ENCODE assay signal across 17 cellular contexts in genomic region chr2:24791452-24791851, GRCh38. TPM values are rescaled to one million over a fixed set of nuclear protein-coding genes. Genes with fewer than 3 reads are reported as not detected.
DNase-seq lines count a peak whose midpoint lies in the region; ATAC-seq and TF ChIP-seq lines count a peak whose summit lies in the region.
"Had no signal": no experiment of that assay in that cellular context is flagged by ENCODE, and none has a peak within 500 bp of the region (broad histone marks: within the 10 kb centered on the region; RNA-seq: fewer than 3 reads in every experiment).

No MANE protein-coding gene starts in this region.

- no peak overlapping the region for H3K18ac ChIP-seq in neuronal stem cell (ENCODE audit: low read length)

- no peak for DNase-seq in activated naive CD4-positive, alpha-beta T cell treated with anti-CD3 and anti-CD28 coated beads, Interleukin-2, amount 10 ng/mL, durations not matched to agents 7 days and 5 days
- DNase-seq in Karpas-422 (no peak), neuronal stem cell (ENCODE audit: low spot score) (no peak), WTC11 (ENCODE audit: low spot score) (no peak), HUDEP-2 (lab: John Stamatoyannopoulos, UW; ENCODE audit: unreplicated experiment in 76 of 76) (no peak)
- DNase-seq: activated naive CD4-positive, alpha-beta T cell treated with anti-CD3 and anti-CD28 coated beads, Interleukin-2, amount 50 U/mL, for 16 hours; activated T-cell treated with anti-CD3 and anti-CD28 coated beads, Interleukin-2, amount 50 U/mL, for 48 hours; CD4-positive, CD25-positive, alpha-beta regulatory T cell; effector memory CD8-positive, alpha-beta T cell; mucosa of descending colon; NCI-H1436; NCI-H2171; NCI-H748 treated with DMSO at 0.1 percent for 48 hours; T-cell had no signal

- H3K14ac ChIP-seq in neuronal stem cell (ENCODE audit: low read length): no peak overlapping the region

- no peak overlapping the region for H3K4ac ChIP-seq in neuronal stem cell (ENCODE audit: low read length)

- no peaks in the 10 kb centered on the region for H4K20me1 ChIP-seq in Karpas-422 (ENCODE audit: insufficient read depth, low read depth, low read length)

- H4K8ac ChIP-seq in neuronal stem cell (ENCODE audit: low read depth, low read length): no peak overlapping the region

- no CpG with 5 or more reads among the region's 5 CpGs for WGBS in neuronal stem cell (ENCODE audit: extremely low coverage in 2 of 2, insufficient read length in 2 of 2, insufficient replicate concordance in 1 of 2), 2 donors

- H2AFZ ChIP-seq in Karpas-422 (ENCODE audit: low read length) (no peak overlapping the region), neuronal stem cell (ENCODE audit: low read length) (peak overlapping the region; percentile 4)

- no peaks in the 10 kb centered on the region for H3K9me3 Mint-ChIP-seq in activated naive CD4-positive, alpha-beta T cell treated with anti-CD3 and anti-CD28 coated beads, Interleukin-2, amount 50 U/mL, for 24 hours
- H3K9me3 Mint-ChIP-seq in activated naive CD4-positive, alpha-beta T cell treated with anti-CD3 and anti-CD28 coated beads, Interleukin-2, amount 10 ng/mL, durations not matched to agents 7 days and 5 days: no peaks in the 10 kb centered on the region
- H3K9me3 Mint-ChIP-seq in WTC11: no peaks in the 10 kb centered on the region
- H3K9me3 Mint-ChIP-seq: effector memory CD8-positive, alpha-beta T cell; T-cell had no signal

- H2BK120ac ChIP-seq in neuronal stem cell (ENCODE audit: low read depth, low read length): no peak overlapping the region

- no peak overlapping the region for H3K23ac ChIP-seq in neuronal stem cell (ENCODE audit: low read depth, low read length, poor library complexity)

- H3K36me3 ChIP-seq in Karpas-422 (ENCODE audit: insufficient read depth, low read length): peaks cover 8% of the 10 kb centered on the region; the same call in 1 of the 2 replicates
- H3K36me3 ChIP-seq in neuronal stem cell (replicated peaks in 1 of 2; ENCODE audit: control insufficient read depth in 2 of 2, insufficient read depth in 2 of 2, low read length in 2 of 2): peaks cover 4 to 29% of the 10 kb centered on the region in 2 donors

- H2BK12ac ChIP-seq in neuronal stem cell (ENCODE audit: low read length): no peak overlapping the region

- H3K27ac ChIP-seq in Karpas-422 (ENCODE audit: low read length) (no peak overlapping the region), VCaP (peak overlapping the region; percentile 99), neuronal stem cell (replicated peaks; ENCODE audit: low read length) (no peak overlapping the region)

- H3K4me3 ChIP-seq in Karpas-422 (ENCODE audit: low read length) (no peak overlapping the region; the same call in 1 of the 2 replicates), neuronal stem cell (ENCODE audit: low read length in 2 of 2) (no peak overlapping the region)
- H3K4me3 ChIP-seq: mucosa of descending colon had no signal

- H2BK5ac ChIP-seq in neuronal stem cell (ENCODE audit: low read length): no peak overlapping the region

- peak overlapping the region; percentile 72 for H3K4me2 ChIP-seq in Karpas-422 (ENCODE audit: low read depth, low read length, poor library complexity, severe bottlenecking)
- H3K4me2 ChIP-seq in neuronal stem cell (ENCODE audit: insufficient read depth, low read length, poor library complexity, severe bottlenecking): no peak overlapping the region

- peaks cover 48% of the 10 kb centered on the region for H3K4me1 ChIP-seq in Karpas-422 (ENCODE audit: low read length)
- H3K4me1 ChIP-seq in neuronal stem cell (ENCODE audit: control insufficient read depth in 2 of 2, insufficient read depth in 1 of 2, low read depth in 1 of 2, low read length in 2 of 2): peaks cover 3 to 6% of the 10 kb centered on the region in 2 donors

- H3K9me2 ChIP-seq in Karpas-422 (replicated peaks; ENCODE audit: insufficient read depth, low read length): no peaks in the 10 kb centered on the region

- POLR2A ChIA-PET in WTC11 (lab: Charles Lee): interaction anchor here (1.5 kb wide), 1 partner anchor 178 kb away, joined by 5 read pairs; no protein-coding TSS in a partner anchor

- H4K91ac ChIP-seq in neuronal stem cell (ENCODE audit: low read depth, low read length, poor library complexity): no peak overlapping the region

- H3K4me1 Mint-ChIP-seq in activated naive CD4-positive, alpha-beta T cell treated with anti-CD3 and anti-CD28 coated beads, Interleukin-2, amount 50 U/mL, for 24 hours: peaks cover 23% of the 10 kb centered on the region
- H3K4me1 Mint-ChIP-seq in activated naive CD4-positive, alpha-beta T cell treated with anti-CD3 and anti-CD28 coated beads, Interleukin-2, amount 10 ng/mL, durations not matched to agents 7 days and 5 days: peaks cover 32% of the 10 kb centered on the region
- peaks cover 41% of the 10 kb centered on the region for H3K4me1 Mint-ChIP-seq in WTC11

- H2AK5ac ChIP-seq in neuronal stem cell (ENCODE audit: low read depth, low read length): no peak overlapping the region

- H3K27me3 ChIP-seq in Karpas-422 (ENCODE audit: low read length) (no peaks in the 10 kb centered on the region), neuronal stem cell (ENCODE audit: control insufficient read depth in 3 of 3, insufficient read depth in 3 of 3, low read depth in 1 of 3, low read length in 3 of 3) (no peaks in the 10 kb centered on the region)

- ATAC-seq in HG03045 (IDR thresholded peaks at IDR 0.05; ENCODE audit: unreplicated experiment): no peak
- ATAC-seq in WTC11: no peak
- ATAC-seq: effector memory CD8-positive, alpha-beta T cell; mucosa of descending colon; T-cell had no signal

- H3K36me3 Mint-ChIP-seq in activated naive CD4-positive, alpha-beta T cell treated with anti-CD3 and anti-CD28 coated beads, Interleukin-2, amount 50 U/mL, for 24 hours: peaks cover 6% of the 10 kb centered on the region
- peaks cover 31% of the 10 kb centered on the region for H3K36me3 Mint-ChIP-seq in activated naive CD4-positive, alpha-beta T cell treated with anti-CD3 and anti-CD28 coated beads, Interleukin-2, amount 10 ng/mL, durations not matched to agents 7 days and 5 days
- H3K36me3 Mint-ChIP-seq in WTC11: peaks cover 22% of the 10 kb centered on the region

- CTCF ChIA-PET in activated naive CD4-positive, alpha-beta T cell treated with anti-CD3 and anti-CD28 coated beads, Interleukin-2, amount 10 ng/mL, durations not matched to agents 7 days and 5 days (lab: Charles Lee): interaction anchor here (0.9 to 3.7 kb wide), 5 partner anchors 14 to 381 kb away, joined by 3 to 17 read pairs (median 5); no protein-coding TSS in a partner anchor
- CTCF ChIA-PET in WTC11 (lab: Charles Lee): interaction anchor here (0.5 to 4.2 kb wide), 12 partner anchors 12 to 1856 kb away, joined by 3 to 27 read pairs (median 4); partner anchors contain the start of gene NCOA1

- peaks cover 32% of the 10 kb centered on the region for H3K79me2 ChIP-seq in Karpas-422 (ENCODE audit: low read length)

- no peaks in the 10 kb centered on the region for H3K79me1 ChIP-seq in neuronal stem cell (ENCODE audit: low read depth, low read length)

- no peak for TF ChIP-seq CTCF in VCaP (conservative IDR thresholded peaks at IDR 0.05)
- TF ChIP-seq CTCF in WTC11 (IDR thresholded peaks at IDR 0.05): no peak

- no peaks in the 10 kb centered on the region for H3K27me3 Mint-ChIP-seq in activated naive CD4-positive, alpha-beta T cell treated with anti-CD3 and anti-CD28 coated beads, Interleukin-2, amount 50 U/mL, for 24 hours
- H3K27me3 Mint-ChIP-seq in activated naive CD4-positive, alpha-beta T cell treated with anti-CD3 and anti-CD28 coated beads, Interleukin-2, amount 10 ng/mL, durations not matched to agents 7 days and 5 days: no peaks in the 10 kb centered on the region
- H3K27me3 Mint-ChIP-seq in WTC11 (ENCODE audit: low read depth): 0 out of 2 replicates have a peak, but pooled peaks cover 2% of the 10 kb centered on the region
- H3K27me3 Mint-ChIP-seq: CD4-positive, CD25-positive, alpha-beta regulatory T cell; effector memory CD8-positive, alpha-beta T cell; T-cell had no signal

- peak overlapping the region; percentile 86; the same call in 1 of the 2 replicates for H3K9ac ChIP-seq in Karpas-422 (ENCODE audit: low read length)
- H3K9ac ChIP-seq in neuronal stem cell (ENCODE audit: low read depth, low read length, poor library complexity): no peak overlapping the region

- peak overlapping the region; percentile 15 for H3K4me3 Mint-ChIP-seq in activated naive CD4-positive, alpha-beta T cell treated with anti-CD3 and anti-CD28 coated beads, Interleukin-2, amount 50 U/mL, for 24 hours
- no peak overlapping the region for H3K4me3 Mint-ChIP-seq in activated naive CD4-positive, alpha-beta T cell treated with anti-CD3 and anti-CD28 coated beads, Interleukin-2, amount 10 ng/mL, durations not matched to agents 7 days and 5 days
- no peak overlapping the region for H3K4me3 Mint-ChIP-seq in WTC11

- H3K27ac Mint-ChIP-seq in activated naive CD4-positive, alpha-beta T cell treated with anti-CD3 and anti-CD28 coated beads, Interleukin-2, amount 50 U/mL, for 24 hours: no peak overlapping the region
- no peak overlapping the region for H3K27ac Mint-ChIP-seq in activated naive CD4-positive, alpha-beta T cell treated with anti-CD3 and anti-CD28 coated beads, Interleukin-2, amount 10 ng/mL, durations not matched to agents 7 days and 5 days
- no peak overlapping the region for H3K27ac Mint-ChIP-seq in WTC11
- H3K27ac Mint-ChIP-seq: CD4-positive, CD25-positive, alpha-beta regulatory T cell had no signal

- no peaks in the 10 kb centered on the region for H3K9me3 ChIP-seq in Karpas-422 (ENCODE audit: low read length)
- H3K9me3 ChIP-seq in neuronal stem cell (replicated peaks in 1 of 2; ENCODE audit: control insufficient read depth in 2 of 2, insufficient read depth in 1 of 2, low read depth in 1 of 2, low read length in 2 of 2): peaks cover 0 to 5% of the 10 kb centered on the region in 2 donors
- H3K9me3 ChIP-seq: mucosa of descending colon had no signal

- no peak overlapping the region for H2BK15ac ChIP-seq in neuronal stem cell (ENCODE audit: low read length)

TF ChIP-seq in WTC11, 78 proteins besides CTCF, POLR2A, EP300 and RAD21 (continues in another document):
- TF ChIP-seq, protein P1, sequence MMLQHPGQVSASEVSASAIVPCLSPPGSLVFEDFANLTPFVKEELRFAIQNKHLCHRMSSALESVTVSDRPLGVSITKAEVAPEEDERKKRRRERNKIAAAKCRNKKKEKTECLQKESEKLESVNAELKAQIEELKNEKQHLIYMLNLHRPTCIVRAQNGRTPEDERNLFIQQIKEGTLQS (CRISPR knock-in tag; conservative IDR thresholded peaks at IDR 0.05): no peak
- TF ChIP-seq NR1H2 (CRISPR knock-in tag; IDR thresholded peaks at IDR 0.05) (no peak), ESRRA (CRISPR knock-in tag; IDR thresholded peaks at IDR 0.05; ENCODE audit: borderline replicate concordance) (no peak)

RNA-seq across cellular contexts. Expression of gene PTRHD1, which starts 1.7 kb away (rescaled TPM):
- 14.4 and 19.8 TPM in 2 replicates for total RNA-seq in Karpas-422 (2014; rRNA removed; shearing (Covaris generic); ENCODE audit: low replicate concordance)
- 95.1 TPM for polyA plus RNA-seq in neuronal stem cell (2013, experiment 1 of 2)
- polyA plus RNA-seq in neuronal stem cell (2013, experiment 2 of 2): 94.6 TPM
- 37.6 to 43.4 TPM (median 39.2 TPM) in 3 replicates for total RNA-seq in WTC11 (2021)

RNA-seq across cellular contexts. Expression of gene CENPO, which starts 1.8 kb away (rescaled TPM):
- 17.5 and 32.9 TPM in 2 replicates for total RNA-seq in Karpas-422 (2014; rRNA removed; shearing (Covaris generic); ENCODE audit: low replicate concordance)
- polyA plus RNA-seq in neuronal stem cell (2013, experiment 1 of 2): 28.0 TPM
- 29.6 TPM for polyA plus RNA-seq in neuronal stem cell (2013, experiment 2 of 2)
- total RNA-seq in WTC11 (2021): 35.2 to 38.6 TPM (median 35.2 TPM) in 3 replicates
